15 cellular contexts compared by ENCODE assay signal in the genomic region with DNA sequence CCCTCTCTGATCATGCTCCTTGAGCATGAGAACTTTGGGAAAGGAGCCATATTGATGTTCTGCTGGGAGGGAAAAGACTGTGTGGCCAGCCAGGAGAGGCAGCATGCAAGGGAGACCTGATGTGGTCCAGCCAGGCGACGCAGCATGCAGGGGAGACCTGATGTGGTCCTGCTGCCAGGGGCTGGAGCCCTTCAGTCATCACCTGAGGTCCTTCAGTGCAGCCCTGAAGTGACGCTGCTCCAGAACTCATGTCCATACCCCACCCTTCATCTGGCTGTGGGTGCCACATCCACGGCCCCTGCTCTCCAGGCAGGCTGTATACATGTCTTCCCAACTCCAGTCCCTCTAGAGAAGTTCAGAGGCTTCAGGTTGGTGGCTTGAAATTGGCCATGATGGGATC.
DNase-seq lines count a peak whose midpoint lies in the region; ATAC-seq and TF ChIP-seq lines count a peak whose summit lies in the region.
"Had no signal": no experiment of that assay in that cellular context is flagged by ENCODE, and none has a peak within 500 bp of the region (broad histone marks: within the 10 kb centered on the region; RNA-seq: fewer than 3 reads in every experiment).

No MANE protein-coding gene starts in this region.

- H3K27me3 ChIP-seq in right atrium auricular region (no peaks in the 10 kb centered on the region), vagina (no peaks in the 10 kb centered on the region), lower lobe of right lung (ENCODE audit: low read depth) (peaks cover 14% of the 10 kb centered on the region)

- DNase-seq in right atrium auricular region (ENCODE audit: low spot score) (peak; percentile 21), left cardiac atrium (no peak), islet precursor cell (peak; percentile 36), osteocyte (ENCODE audit: extremely low spot score, unreplicated experiment) (peak; percentile 59), vagina (ENCODE audit: extremely low spot score in 2 of 2) (peak; percentile 61 to 77), GM19240 (ENCODE audit: insufficient read length, low spot score) (no peak), lower lobe of right lung (no peak)
- DNase-seq: CD4-positive, CD25-positive, alpha-beta regulatory T cell; CD8-positive, alpha-beta memory T cell; COR-L47; GM23248 had no signal

- no peak overlapping the region for H3K27ac Mint-ChIP-seq in osteocyte (ENCODE audit: unreplicated experiment)
- H3K27ac Mint-ChIP-seq: B cell; CD4-positive, CD25-positive, alpha-beta regulatory T cell; CD8-positive, alpha-beta memory T cell had no signal

- H3K27ac ChIP-seq in right atrium auricular region (no peak overlapping the region), vagina (no peak overlapping the region), lower lobe of right lung (no peak overlapping the region)
- H3K27ac ChIP-seq: BLaER1 treated with 17β-estradiol and CSF1 and Interleukin-3, amounts not matched to agents 10 nM and 100 nM; GM23248 had no signal

- no peaks in the 10 kb centered on the region for H3K27me3 Mint-ChIP-seq in osteocyte (ENCODE audit: unreplicated experiment)
- H3K27me3 Mint-ChIP-seq: CD4-positive, CD25-positive, alpha-beta regulatory T cell had no signal

- H3K9me3 Mint-ChIP-seq in osteocyte (ENCODE audit: unreplicated experiment): peaks cover 6% of the 10 kb centered on the region

- H3K4me1 Mint-ChIP-seq in osteocyte (ENCODE audit: unreplicated experiment): no peaks in the 10 kb centered on the region
- H3K4me1 Mint-ChIP-seq: B cell; CD4-positive, CD25-positive, alpha-beta regulatory T cell had no signal

- no peak overlapping the region for H3K4me3 Mint-ChIP-seq in osteocyte (ENCODE audit: unreplicated experiment)
- H3K4me3 Mint-ChIP-seq: B cell; CD4-positive, CD25-positive, alpha-beta regulatory T cell; CD8-positive, alpha-beta memory T cell had no signal

- intact Hi-C loops in left cardiac atrium (cut with DNase I) (no loop called here), vagina (cut with DNase I) (no loop called here), lower lobe of right lung (cut with DNase I) (no loop called here)

- H3K4me1 ChIP-seq in right atrium auricular region (no peaks in the 10 kb centered on the region), vagina (no peaks in the 10 kb centered on the region), lower lobe of right lung (no peaks in the 10 kb centered on the region)
- H3K4me1 ChIP-seq: BLaER1 treated with 17β-estradiol and CSF1 and Interleukin-3, amounts not matched to agents 10 nM and 100 nM; HAP-1 had no signal

- H3K4me3 ChIP-seq in right atrium auricular region (no peak overlapping the region), vagina (no peak overlapping the region), lower lobe of right lung (no peak overlapping the region)
- H3K4me3 ChIP-seq: BLaER1 treated with 17β-estradiol and CSF1 and Interleukin-3, amounts not matched to agents 10 nM and 100 nM; GM23248; HAP-1 had no signal

- TF ChIP-seq POLR2A in vagina (IDR thresholded peaks at IDR 0.05): no peak

- no peaks in the 10 kb centered on the region for H3K36me3 Mint-ChIP-seq in osteocyte (ENCODE audit: unreplicated experiment)
- H3K36me3 Mint-ChIP-seq: CD8-positive, alpha-beta memory T cell had no signal

- H3K9me3 ChIP-seq in right atrium auricular region: no peaks in the 10 kb centered on the region
- no peaks in the 10 kb centered on the region for H3K9me3 ChIP-seq in vagina
- H3K9me3 ChIP-seq in lower lobe of right lung: no peaks in the 10 kb centered on the region
- H3K9me3 ChIP-seq: HAP-1 had no signal

- no peak for ATAC-seq in left cardiac atrium
- ATAC-seq in HG03025 (IDR thresholded peaks at IDR 0.05; ENCODE audit: low FRiP score, unreplicated experiment): no peak
- no peak for ATAC-seq in lower lobe of right lung

- H3K36me3 ChIP-seq in right atrium auricular region (no peaks in the 10 kb centered on the region), vagina (no peaks in the 10 kb centered on the region), lower lobe of right lung (no peaks in the 10 kb centered on the region)
- H3K36me3 ChIP-seq: BLaER1 treated with 17β-estradiol and CSF1 and Interleukin-3, amounts not matched to agents 10 nM and 100 nM; HAP-1 had no signal

- TF ChIP-seq CTCF in right atrium auricular region (IDR thresholded peaks at IDR 0.05): no peak
- no peak for TF ChIP-seq CTCF in osteocyte (IDR thresholded peaks at IDR 0.05)
- TF ChIP-seq CTCF in vagina (IDR thresholded peaks at IDR 0.05): no peak
- no peak for TF ChIP-seq CTCF in lower lobe of right lung (IDR thresholded peaks at IDR 0.05)

Comparison
In these comparisons a context has a peak if more than half of its experiments do, and no peak if none do; other contexts are left out.
1. DNase-seq: peak in right atrium auricular region (single experiment), islet precursor cell (single experiment), osteocyte (single experiment) and vagina (2 of 2); none in left cardiac atrium (single experiment), GM19240 (single experiment) and lower lobe of right lung (single experiment).